ENCODE assay signal across 8 cellular contexts in genomic region chr2:172931923-172932520, GRCh38.
DNase-seq lines count a peak whose midpoint lies in the region; ATAC-seq and TF ChIP-seq lines count a peak whose summit lies in the region.

No MANE protein-coding gene starts in this region.

- peak; percentile 61 to 85 (median 76) for TF ChIP-seq CTCF in dorsolateral prefrontal cortex (IDR thresholded peaks at IDR 0.05 in 54 of 56, conservative IDR thresholded peaks at IDR 0.05 in 2 of 56; ENCODE audit: low read depth in 1 of 56, partially characterized antibody in 56 of 56)

- H3K27me3 ChIP-seq in dorsolateral prefrontal cortex: no peaks in the 10 kb centered on the region

- peak overlapping the region in 36 of 59 donors; percentile 6 to 85 (median 67) for H3K27ac ChIP-seq in dorsolateral prefrontal cortex

- H3K4me3 ChIP-seq in dorsolateral prefrontal cortex: peak overlapping the region in 20 of 59 donors; percentile 7 to 42 (median 26)

- no peak for ATAC-seq in HG03457 (IDR thresholded peaks at IDR 0.05; ENCODE audit: unreplicated experiment)

- intact Hi-C loops in dorsolateral prefrontal cortex (cut with DNase I): loop anchor here (2.0 kb wide), 2 partner anchors 67 to 125 kb away; no protein-coding TSS in a partner anchor

- DNase-seq in activated gamma-delta T cell treated with Interleukin-2 at 50 U/mL for 16 hours (peak; percentile 62), activated gamma-delta T cell (lab: John Stamatoyannopoulos, UW) (no peak), NCI-H2196 treated with DMSO at 0.1 percent for 48 hours (lab: John Stamatoyannopoulos, UW; ENCODE audit: unreplicated experiment) (peak; percentile 55), dorsolateral prefrontal cortex (peak in 7 of 10 donors; percentile 58 to 86 (median 69)), midbrain (lab: John Stamatoyannopoulos, UW) (peak; percentile 77)
- DNase-seq in activated CD4-positive, alpha-beta T cell treated with anti-CD3 and anti-CD28 coated beads for 48 hours: peak; percentile 79
- peak; percentile 7 to 43 for DNase-seq in stimulated activated CD8-positive, alpha-beta memory T cell treated with anti-CD3 and anti-CD28 coated beads, Interleukin-7, amount 100 ng/mL, for 1 hour (ENCODE audit: low read depth in 2 of 2)
